9 cellular contexts compared by ENCODE assay signal in genomic region chr3:48709051-48709461, GRCh38. TPM values are rescaled to one million over a fixed set of nuclear protein-coding genes. Genes with fewer than 3 reads are reported as not detected.
DNase-seq lines count a peak whose midpoint lies in the region; ATAC-seq, FAIRE-seq and TF ChIP-seq lines count a peak whose summit lies in the region.
"Had no signal": no experiment of that assay in that cellular context is flagged by ENCODE, and none has a peak within 500 bp of the region (broad histone marks: within the 10 kb centered on the region; RNA-seq: fewer than 3 reads in every experiment).

No MANE protein-coding gene starts in this region.

- 0 out of 3 replicates have a peak overlapping the region, but pooled peaks have one; percentile 21 for H3K4me2 ChIP-seq in A549

- WGBS in A549 (ENCODE audit: missing lambda C conversion rate) = 85% methylated on average over 7 of the region's 7 CpGs

- H3K9me3 ChIP-seq in A549 = no peaks in the 10 kb centered on the region
- H3K9me3 ChIP-seq in HUES6 (ENCODE audit: control insufficient read depth, insufficient read depth, low read depth, low read length) = no peaks in the 10 kb centered on the region

- peak overlapping the region; percentile 31 to 70; a peak in 5 of 6 replicates for H3K27ac ChIP-seq in A549
- H3K27ac ChIP-seq in HUES6 (ENCODE audit: low read depth, low read length) = peak overlapping the region; percentile 43; the same call in 1 of the 2 replicates

- no peak for TF ChIP-seq EP300 in A549 (IDR thresholded peaks at IDR 0.05)

- H3K9ac ChIP-seq in HUES6 (ENCODE audit: low read length) = no peak overlapping the region

- no peak for TF ChIP-seq POLR2A in A549 (IDR thresholded peaks at IDR 0.05; ENCODE audit: low read length)

- H3K4me1 Mint-ChIP-seq in brain = peaks cover 79% of the 10 kb centered on the region
- peaks cover 22 to 78% (median 60%) of the 10 kb centered on the region in 4 donors for H3K4me1 Mint-ChIP-seq in naive thymus-derived CD8-positive, alpha-beta T cell

- FAIRE-seq in A549 (lab: Jason Lieb, UNC) = no peak

- POLR2A ChIA-PET in A549 (lab: Yijun Ruan, JAX) = interaction anchor here (1.0 kb wide), 1 partner anchor 8 kb away, joined by 3 read pairs; the partner anchor contains the start of gene IP6K2
- POLR2A ChIA-PET in naive thymus-derived CD8-positive, alpha-beta T cell (lab: Charles Lee) = no interaction called here

- peak overlapping the region in 4 of 5 experiments; percentile 45 to 66 (median 56) for H3K4me3 Mint-ChIP-seq in brain
- peak overlapping the region in 9 of 10 donors; percentile 4 to 66 (median 36) for H3K4me3 Mint-ChIP-seq in naive thymus-derived CD8-positive, alpha-beta T cell

- peaks cover 92% of the 10 kb centered on the region for H3K36me3 Mint-ChIP-seq in brain
- peaks cover 0 to 74% (median 9%) of the 10 kb centered on the region in 3 donors for H3K36me3 Mint-ChIP-seq in naive thymus-derived CD8-positive, alpha-beta T cell

- H3K27ac Mint-ChIP-seq in brain = peak overlapping the region; percentile 80 to 98 (median 85)
- peak overlapping the region; percentile 32 to 87 (median 72) for H3K27ac Mint-ChIP-seq in naive thymus-derived CD8-positive, alpha-beta T cell

- H3K27me3 Mint-ChIP-seq in brain = no peaks in the 10 kb centered on the region
- no peaks in the 10 kb centered on the region for H3K27me3 Mint-ChIP-seq in naive thymus-derived CD8-positive, alpha-beta T cell

- DNase-seq in A549 (ENCODE audit: low read depth in 1 of 2, low spot score in 1 of 2) (no peak), EL (no peak), OCI-M2 (lab: John Stamatoyannopoulos, UW; ENCODE audit: unreplicated experiment) (no peak), NOMO-1 (lab: John Stamatoyannopoulos, UW; ENCODE audit: unreplicated experiment in 2 of 2) (no peak)
- no peak for DNase-seq in naive thymus-derived CD8-positive, alpha-beta T cell
- DNase-seq: dermis blood vessel endothelial cell had no signal

- H3K9me3 Mint-ChIP-seq in brain = no peaks in the 10 kb centered on the region
- H3K9me3 Mint-ChIP-seq in naive thymus-derived CD8-positive, alpha-beta T cell = no peaks in the 10 kb centered on the region

- peaks cover 82% of the 10 kb centered on the region for H3K36me3 ChIP-seq in HUES6 (ENCODE audit: control insufficient read depth, insufficient read depth, low read length)

- peak in 1 of 2 experiments; percentile 26; a peak in 2 of 6 replicates for ATAC-seq in A549
- ATAC-seq in naive thymus-derived CD8-positive, alpha-beta T cell = no peak
- no peak for ATAC-seq in activated CD4-positive, CD25-positive, alpha-beta regulatory T cell treated with anti-CD3 and anti-CD28 coated beads, Interleukin-2, amount 50 U/mL, for 24 hours

- H3K4me3 ChIP-seq in A549 (no peak overlapping the region), HUES6 (ENCODE audit: low read depth, low read length) (no peak overlapping the region)

- no peak for TF ChIP-seq CTCF in A549 (IDR thresholded peaks at IDR 0.05)
- TF ChIP-seq CTCF in brain (conservative IDR thresholded peaks at IDR 0.05) = no peak

- CTCF ChIA-PET in A549 (lab: Yijun Ruan, JAX) = interaction anchor here (1.4 to 4.6 kb wide), 3 partner anchors 14 to 31 kb away, joined by 4 to 18 read pairs (median 7); partner anchors contain the start of gene NCKIPSD

- no peak for TF ChIP-seq RAD21 in A549 (conservative IDR thresholded peaks at IDR 0.05 in 1 of 2, IDR thresholded peaks at IDR 0.05 in 1 of 2)

- H3K4me1 ChIP-seq in A549 (peaks cover 13% of the 10 kb centered on the region; the same call in 2 of the 3 replicates), HUES6 (ENCODE audit: control insufficient read depth, insufficient read depth, low read length) (peaks cover 17% of the 10 kb centered on the region)

- H3K27me3 ChIP-seq in HUES6 (ENCODE audit: control insufficient read depth, insufficient read depth, low read length) = no peaks in the 10 kb centered on the region

TF ChIP-seq in A549, 52 proteins besides CTCF, POLR2A, EP300 and RAD21:
- TF ChIP-seq FOSL2 (IDR thresholded peaks at IDR 0.05) (no peak), FOSL2 (CRISPR knock-in tag; IDR thresholded peaks at IDR 0.05) (no peak), EHMT2 (IDR thresholded peaks at IDR 0.05; ENCODE audit: low read depth) (no peak), CHD2 (IDR thresholded peaks at IDR 0.05; ENCODE audit: low read length, partially characterized antibody) (no peak), TP53 (CRISPR knock-in tag; IDR thresholded peaks at IDR 0.05) (no peak), USF2 (IDR thresholded peaks at IDR 0.05) (no peak), FOSB (CRISPR knock-in tag; IDR thresholded peaks at IDR 0.05) (no peak), HES2 (IDR thresholded peaks at IDR 0.05) (no peak)
TF ChIP-seq in A549: peak in this region for 0.

RNA-seq across cellular contexts. Expression of gene IP6K2, which starts 8.0 kb away (rescaled TPM):
- 78.4 and 81.3 TPM in 2 replicates for polyA plus RNA-seq in A549 (2011; rRNA removed)
- 83.9 and 87.9 TPM in 2 replicates for polyA plus RNA-seq in A549 (2012; cell fraction: cytosol; rRNA removed)
- 238 and 242 TPM in 2 replicates for polyA plus RNA-seq in A549 (2012; cell fraction: nucleus; rRNA removed)
- polyA plus RNA-seq in A549 (2017; fragmentation: RNase III; extraction: RNeasy Plus Mini Kit Qiagen cat#74134 plus additional on column Dnase treatment) = 55.6 to 67.1 TPM (median 61.9 TPM) in 3 replicates
- 45.6 and 54.1 TPM in 2 replicates for polyA minus RNA-seq in A549 (2011; rRNA and poly(A)+ RNA removed)
- 121 TPM for polyA plus RNA-seq in brain (ENCODE audit: insufficient read depth, low read depth, low replicate concordance)
- 10 to 100 TPM; 88.1 to 91.5 TPM for total RNA-seq in naive thymus-derived CD8-positive, alpha-beta T cell
- 10 to 100 TPM; 46.4 to 58.8 (median 51.4) TPM for polyA plus RNA-seq in naive thymus-derived CD8-positive, alpha-beta T cell

RNA-seq across cellular contexts. Expression of gene NCKIPSD, which starts 23.3 kb away (rescaled TPM):
- 10.2 and 13.6 TPM in 2 replicates for polyA plus RNA-seq in A549 (2011; rRNA removed)
- polyA plus RNA-seq in A549 (2012; cell fraction: cytosol; rRNA removed) = 17.0 and 24.0 TPM in 2 replicates
- polyA plus RNA-seq in A549 (2012; cell fraction: nucleus; rRNA removed) = 35.9 and 48.2 TPM in 2 replicates
- polyA plus RNA-seq in A549 (2017; fragmentation: RNase III; extraction: RNeasy Plus Mini Kit Qiagen cat#74134 plus additional on column Dnase treatment) = 10.8 to 13.2 TPM (median 10.9 TPM) in 3 replicates
- 24.5 and 28.5 TPM in 2 replicates for polyA minus RNA-seq in A549 (2011; rRNA and poly(A)+ RNA removed)
- 42.2 TPM for polyA plus RNA-seq in brain (ENCODE audit: insufficient read depth, low read depth, low replicate concordance)
- total RNA-seq in naive thymus-derived CD8-positive, alpha-beta T cell = 10 to 100 TPM; 18.1 to 18.7 TPM
- 10 to 100 TPM in 1 of 3 donors, 1 to 10 TPM in 2; 8.1 to 14.2 (median 8.5) TPM for polyA plus RNA-seq in naive thymus-derived CD8-positive, alpha-beta T cell

RNA-seq across cellular contexts. Expression of gene CELSR3, which starts 46.4 kb away (rescaled TPM):
- polyA plus RNA-seq in A549 (2011; rRNA removed) (2.2 and 3.2 TPM in 2 replicates), A549 (2017; fragmentation: RNase III; extraction: RNeasy Plus Mini Kit Qiagen cat#74134 plus additional on column Dnase treatment) (4.6 to 5.2 TPM (median 4.8 TPM) in 3 replicates), brain (ENCODE audit: insufficient read depth, low read depth, low replicate concordance) (23.1 TPM)
- polyA plus RNA-seq in A549 (2012; cell fraction: cytosol; rRNA removed) = 2.2 and 3.3 TPM in 2 replicates
- polyA plus RNA-seq in A549 (2012; cell fraction: nucleus; rRNA removed) = 13.7 and 15.3 TPM in 2 replicates
- polyA minus RNA-seq in A549 (2011; rRNA and poly(A)+ RNA removed) = 7.1 and 7.4 TPM in 2 replicates
- total RNA-seq in naive thymus-derived CD8-positive, alpha-beta T cell = 1 to 10 TPM; 7.1 to 7.9 TPM
- polyA plus RNA-seq in naive thymus-derived CD8-positive, alpha-beta T cell = under 1 TPM; 0.21 to 0.60 (median 0.42) TPM
